ENCODE assay signal across 29 cellular contexts in the genomic region with DNA sequence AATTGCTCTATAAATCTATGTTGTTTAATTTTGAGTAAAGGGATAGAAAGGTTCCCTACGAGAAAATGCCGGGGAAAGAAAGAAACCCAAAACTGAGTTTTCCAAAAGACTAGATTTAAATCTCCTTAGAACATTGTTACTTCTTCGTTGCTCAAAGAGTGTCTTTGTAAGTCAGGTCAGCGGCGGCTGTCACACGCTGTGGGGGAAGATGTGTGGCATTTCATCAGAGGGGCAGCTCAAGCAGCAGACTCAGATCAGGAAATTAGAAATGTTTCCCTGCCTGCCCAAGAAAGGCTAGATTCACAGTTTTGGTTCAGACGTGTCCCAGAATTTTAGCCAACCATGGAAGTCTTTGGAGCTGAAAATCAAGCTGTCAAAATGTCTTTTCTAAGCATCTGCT.
"Had no signal": no experiment of that assay in that cellular context is flagged by ENCODE, and none has a peak within 500 bp of the region (broad histone marks: within the 10 kb centered on the region; RNA-seq: fewer than 3 reads in every experiment).

No MANE protein-coding gene starts in this region.

- H3K36me3 Mint-ChIP-seq: activated naive CD8-positive, alpha-beta T cell; brain had no signal

- H3K4me1 ChIP-seq: SJSA1 had no signal

- H3K27ac ChIP-seq: SJSA1, WERI-Rb-1 had no signal

- H3K4me1 Mint-ChIP-seq: activated naive CD8-positive, alpha-beta T cell treated with anti-CD3 and anti-CD28 coated beads, Interleukin-2, amount 50 U/mL, for 24 hours; brain had no signal

- ATAC-seq: activated CD8-positive, alpha-beta T cell treated with anti-CD3 and anti-CD28 coated beads, Interleukin-2, amount 10 ng/mL, durations not matched to agents 7 days and 5 days; activated naive CD8-positive, alpha-beta T cell treated with anti-CD3 and anti-CD28 coated beads, Interleukin-2, amount 50 U/mL, for 24 hours had no signal

- H3K4me3 Mint-ChIP-seq: activated CD8-positive, alpha-beta T cell treated with anti-CD3 and anti-CD28 coated beads, Interleukin-2, amount 10 ng/mL, durations not matched to agents 7 days and 5 days; activated naive CD4-positive, alpha-beta T cell treated with anti-CD3 and anti-CD28 coated beads for 36 hours; activated naive CD8-positive, alpha-beta T cell; activated naive CD8-positive, alpha-beta T cell treated with anti-CD3 and anti-CD28 coated beads, Interleukin-2, amount 50 U/mL, for 24 hours; activated T-cell treated with anti-CD3 and anti-CD28 coated beads, Interleukin-2, amount 50 U/mL, for 24 hours; activated T-helper 1 cell treated with anti-CD3 and anti-CD28 coated beads, Interleukin-12 subunit alpha, Interleukin-12 subunit beta, Interleukin-2, Interleukin-4 antibody, amounts not matched to agents 30 ng/mL and 10 ng/mL and 1 ng/mL, durations not matched to agents 14 hours and 24 hours and 36 hours; brain had no signal

- H3K9me3 Mint-ChIP-seq: activated naive CD4-positive, alpha-beta T cell treated with anti-CD3 and anti-CD28 coated beads for 36 hours; activated T-helper 1 cell treated with anti-CD3 and anti-CD28 coated beads, Interleukin-12 subunit alpha, Interleukin-12 subunit beta, Interleukin-2, Interleukin-4 antibody, amounts not matched to agents 30 ng/mL and 10 ng/mL and 1 ng/mL, durations not matched to agents 14 hours and 24 hours and 36 hours had no signal

- H3K27ac Mint-ChIP-seq: activated CD8-positive, alpha-beta T cell treated with anti-CD3 and anti-CD28 coated beads, Interleukin-2, amount 10 ng/mL, durations not matched to agents 7 days and 5 days; activated naive CD4-positive, alpha-beta T cell treated with anti-CD3 and anti-CD28 coated beads for 36 hours; activated naive CD8-positive, alpha-beta T cell; activated naive CD8-positive, alpha-beta T cell treated with anti-CD3 and anti-CD28 coated beads, Interleukin-2, amount 50 U/mL, for 24 hours; activated T-cell treated with anti-CD3 and anti-CD28 coated beads, Interleukin-2, amount 50 U/mL, for 24 hours; activated T-helper 1 cell treated with anti-CD3 and anti-CD28 coated beads, Interleukin-12 subunit alpha, Interleukin-12 subunit beta, Interleukin-2, Interleukin-4 antibody, amounts not matched to agents 30 ng/mL and 10 ng/mL and 1 ng/mL, durations not matched to agents 14 hours and 24 hours and 36 hours; brain had no signal

- H3K36me3 ChIP-seq: SJSA1, WERI-Rb-1 had no signal

- H3K4me3 ChIP-seq: SJSA1 had no signal

- DNase-seq: activated CD4-positive, alpha-beta T cell treated with anti-CD3 and anti-CD28 coated beads for 1 hour; activated CD4-positive, alpha-beta T cell treated with anti-CD3 and anti-CD28 coated beads for 48 hours; activated CD4-positive, alpha-beta T cell treated with anti-CD3 and anti-CD28 coated beads, Interleukin-2, amount 50 U/mL, for 48 hours; activated CD4-positive, CD25-positive, alpha-beta regulatory T cell; activated CD8-positive, alpha-beta T cell treated with anti-CD3 and anti-CD28 coated beads, Interleukin-2, amount 10 ng/mL, durations not matched to agents 7 days and 5 days; activated gamma-delta T cell treated with Interleukin-2 at 50 U/mL for 16 hours; activated naive CD4-positive, alpha-beta T cell treated with anti-CD3 and anti-CD28 coated beads for 36 hours; activated naive CD8-positive, alpha-beta T cell treated with anti-CD3 and anti-CD28 coated beads, Interleukin-2, amount 50 U/mL, for 24 hours; activated T-cell treated with anti-CD3 and anti-CD28 coated beads, Interleukin-2, amount 50 U/mL, for 24 hours; anterior cingulate cortex; caudate nucleus; cerebellar nuclear complex; Kasumi-1; KG1; MM.1S; MV-4-11; NCI-H1092; NCI-H1436 treated with DMSO at 0.1 percent for 48 hours; NCI-H1694 treated with DMSO at 0.1 percent for 48 hours; NCI-H2029; NCI-H345; NCI-H524 treated with DMSO at 0.1 percent for 48 hours; SHP77; T1000; WERI-Rb-1 had no signal

- H3K9me3 ChIP-seq: SJSA1 had no signal
